ENCODE assay signal across 2 cellular contexts in the genomic region with DNA sequence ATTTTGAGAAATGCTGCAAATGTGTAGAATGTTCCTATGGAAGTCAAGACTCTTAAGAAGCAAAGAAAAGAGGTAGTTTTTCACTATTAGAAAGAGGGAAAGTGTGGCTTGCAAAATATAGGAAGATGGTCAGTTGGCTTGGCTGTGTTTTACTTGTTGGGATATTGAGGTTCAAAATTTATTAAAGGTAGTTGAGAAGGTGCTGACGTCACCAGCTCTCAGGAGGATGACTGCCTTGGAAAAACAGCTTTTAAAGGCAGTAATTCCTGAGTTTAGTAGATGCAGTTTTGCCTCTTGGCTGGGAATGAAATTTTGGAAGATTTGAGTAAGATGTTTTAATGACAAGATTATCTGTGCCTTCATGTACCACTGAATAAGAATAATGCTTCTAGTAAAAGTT.
TF ChIP-seq lines count a peak whose summit lies in the region.

No MANE protein-coding gene starts in this region.

TF ChIP-seq in HepG2, 621 proteins besides CTCF, POLR2A, EP300 and RAD21:
- TF ChIP-seq ATF7 (IDR thresholded peaks at IDR 0.05) (peak; percentile 73), ATF7 (CRISPR knock-in tag; IDR thresholded peaks at IDR 0.05) (no peak), FOXP1 (IDR thresholded peaks at IDR 0.05) (no peak), FOXP1 (CRISPR knock-in tag; IDR thresholded peaks at IDR 0.05) (no peak), DPF2 (CRISPR knock-in tag; IDR thresholded peaks at IDR 0.05; ENCODE audit: borderline replicate concordance, low read depth) (no peak), ZBTB3 (CRISPR knock-in tag; IDR thresholded peaks at IDR 0.05; ENCODE audit: borderline replicate concordance, low read depth) (no peak), ZNF850 (CRISPR knock-in tag; conservative IDR thresholded peaks at IDR 0.05) (no peak), CREB1 (IDR thresholded peaks at IDR 0.05) (peak; percentile 92), CREB1 (CRISPR knock-in tag; IDR thresholded peaks at IDR 0.05) (no peak)

TF ChIP-seq in endothelial cell of umbilical vein, 7 proteins besides CTCF, POLR2A, EP300 and RAD21:
- TF ChIP-seq, protein P1, sequence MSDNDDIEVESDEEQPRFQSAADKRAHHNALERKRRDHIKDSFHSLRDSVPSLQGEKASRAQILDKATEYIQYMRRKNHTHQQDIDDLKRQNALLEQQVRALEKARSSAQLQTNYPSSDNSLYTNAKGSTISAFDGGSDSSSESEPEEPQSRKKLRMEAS (IDR thresholded peaks at IDR 0.05; ENCODE audit: insufficient read depth, insufficient read length) = no peak
